Comparison of ENCODE assay signal across 17 cellular contexts in the genomic region with DNA sequence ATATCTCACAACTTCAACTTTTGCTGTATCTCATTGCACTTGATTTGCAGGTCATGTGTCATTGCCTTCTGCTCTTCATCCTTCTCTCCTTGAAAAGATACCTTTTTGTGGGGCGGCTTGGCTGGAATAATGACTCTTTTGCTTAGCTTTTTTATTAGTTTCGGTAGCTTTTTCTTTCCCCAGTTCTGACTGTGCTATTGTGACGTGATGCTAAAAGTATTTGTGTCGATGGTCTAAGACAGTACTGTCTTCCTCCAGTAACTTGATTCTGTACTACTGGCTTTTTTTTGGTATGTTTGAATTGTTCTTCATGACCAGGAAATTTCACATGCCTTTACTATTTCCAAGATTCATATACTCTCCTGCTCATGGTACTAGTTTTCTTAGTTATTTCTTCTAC.
"Had no signal": no experiment of that assay in that cellular context is flagged by ENCODE, and none has a peak within 500 bp of the region (broad histone marks: within the 10 kb centered on the region; RNA-seq: fewer than 3 reads in every experiment).

No MANE protein-coding gene starts in this region.

- H3K4me1 Mint-ChIP-seq: activated CD4-positive, alpha-beta T cell treated with anti-CD3 and anti-CD28 coated beads for 36 hours; brain; memory B cell; nephron had no signal

- DNase-seq: activated CD4-positive, alpha-beta T cell treated with anti-CD3 and anti-CD28 coated beads for 36 hours; activated CD8-positive, alpha-beta memory T cell treated with anti-CD3 and anti-CD28 coated beads, Interleukin-2, amount 50 U/mL, for 48 hours; activated CD8-positive, alpha-beta T cell treated with anti-CD3 and anti-CD28 coated beads, Interleukin-2, amount 10 ng/mL, durations not matched to agents 7 days and 5 days; activated naive CD4-positive, alpha-beta T cell; cerebellar nuclear complex; dorsolateral prefrontal cortex; ovary; stimulated activated CD4-positive, alpha-beta T cell treated with anti-CD3 and anti-CD28 coated beads, Interleukin-2, amount 100 ng/mL, for 48 hours; stimulated activated naive CD4-positive, alpha-beta T cell treated with Interleukin-2 at 50 U/mL for 16 hours; T1000; trophoblast cell; WERI-Rb-1 had no signal

- H3K27me3 Mint-ChIP-seq: activated CD4-positive, alpha-beta T cell treated with anti-CD3 and anti-CD28 coated beads for 36 hours; brain; memory B cell had no signal

- H3K27ac Mint-ChIP-seq: activated CD4-positive, alpha-beta T cell treated with anti-CD3 and anti-CD28 coated beads for 36 hours; activated CD8-positive, alpha-beta T cell treated with anti-CD3 and anti-CD28 coated beads, Interleukin-2, amount 10 ng/mL, durations not matched to agents 7 days and 5 days; brain; memory B cell; nephron had no signal

- H3K36me3 Mint-ChIP-seq: memory B cell had no signal

- FAIRE-seq: endometrium, islet of Langerhans had no signal

- H3K4me3 Mint-ChIP-seq: activated CD4-positive, alpha-beta T cell treated with anti-CD3 and anti-CD28 coated beads for 36 hours; activated CD8-positive, alpha-beta T cell treated with anti-CD3 and anti-CD28 coated beads, Interleukin-2, amount 10 ng/mL, durations not matched to agents 7 days and 5 days; brain; memory B cell; nephron had no signal
